ENCODE assay signal across 10 cellular contexts in the genomic region with DNA sequence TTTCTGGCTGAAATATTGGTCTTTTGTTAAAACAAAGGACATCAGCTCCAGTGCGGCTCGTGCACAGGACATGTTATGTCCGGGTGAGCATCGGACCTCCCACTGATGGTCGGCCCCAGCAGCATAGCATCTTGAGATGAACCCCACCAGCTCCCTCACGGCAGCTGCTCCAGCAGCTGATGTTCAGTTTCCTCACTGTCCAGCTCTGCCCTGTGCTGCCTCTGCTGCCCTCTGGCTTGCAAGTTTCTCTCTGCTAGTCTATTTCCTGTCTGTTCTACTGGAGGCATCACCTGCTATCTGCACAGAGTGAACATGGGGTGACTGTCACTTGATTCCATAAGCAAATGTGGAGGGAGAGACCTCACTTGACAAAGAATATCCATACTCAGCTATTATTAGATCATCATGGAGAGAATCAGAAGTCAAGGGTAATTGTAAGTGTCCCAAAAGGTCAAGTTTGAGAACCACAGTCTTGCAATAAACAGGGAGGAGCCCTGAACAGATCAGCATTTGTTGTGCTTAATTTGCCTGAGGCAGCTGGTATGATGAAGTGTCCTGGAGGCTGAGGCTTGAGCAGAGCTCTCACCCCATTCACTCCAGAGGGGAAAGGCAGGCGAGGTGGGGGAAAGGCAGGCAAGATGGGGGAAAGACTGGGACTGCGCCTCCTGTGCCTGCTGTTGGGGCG.
DNase-seq lines count a peak whose midpoint lies in the region; ATAC-seq and TF ChIP-seq lines count a peak whose summit lies in the region.
"Had no signal": no experiment of that assay in that cellular context is flagged by ENCODE, and none has a peak within 500 bp of the region (broad histone marks: within the 10 kb centered on the region; RNA-seq: fewer than 3 reads in every experiment).

No MANE protein-coding gene starts in this region.

- H3K9me3 Mint-ChIP-seq in activated T-helper 1 cell treated with anti-CD3 and anti-CD28 coated beads, Interleukin-12 subunit alpha, Interleukin-12 subunit beta, Interleukin-2, Interleukin-4 antibody, amounts not matched to agents 30 ng/mL and 10 ng/mL and 1 ng/mL, durations not matched to agents 14 hours and 24 hours and 36 hours: peaks cover 25% of the 10 kb centered on the region

- no peaks in the 10 kb centered on the region for H3K36me3 Mint-ChIP-seq in activated T-helper 1 cell treated with anti-CD3 and anti-CD28 coated beads, Interleukin-12 subunit alpha, Interleukin-12 subunit beta, Interleukin-2, Interleukin-4 antibody, amounts not matched to agents 30 ng/mL and 10 ng/mL and 1 ng/mL, durations not matched to agents 14 hours and 24 hours and 36 hours (ENCODE audit: low read depth)

- H3K27ac Mint-ChIP-seq in activated T-helper 1 cell treated with anti-CD3 and anti-CD28 coated beads, Interleukin-12 subunit alpha, Interleukin-12 subunit beta, Interleukin-2, Interleukin-4 antibody, amounts not matched to agents 30 ng/mL and 10 ng/mL and 1 ng/mL, durations not matched to agents 14 hours and 24 hours and 36 hours: no peak overlapping the region
- H3K27ac Mint-ChIP-seq: dendritic cell treated with granulocyte-macrophage colony-stimulating factor and Interleukin-4, amounts not matched to agents 40 ng/mL and 50 ng/mL, for 4 days had no signal

- no peak overlapping the region for H3K4me3 Mint-ChIP-seq in activated T-helper 1 cell treated with anti-CD3 and anti-CD28 coated beads, Interleukin-12 subunit alpha, Interleukin-12 subunit beta, Interleukin-2, Interleukin-4 antibody, amounts not matched to agents 30 ng/mL and 10 ng/mL and 1 ng/mL, durations not matched to agents 14 hours and 24 hours and 36 hours
- H3K4me3 Mint-ChIP-seq: dendritic cell treated with granulocyte-macrophage colony-stimulating factor and Interleukin-4, amounts not matched to agents 40 ng/mL and 50 ng/mL, for 4 days had no signal

- TF ChIP-seq CTCF in foreskin fibroblast (IDR thresholded peaks at IDR 0.05; ENCODE audit: low read depth, low read length): peak; percentile 69

- DNase-seq in H4 (ENCODE audit: low spot score) (peak; percentile 62), RKO (ENCODE audit: low spot score) (peak; percentile 3), foreskin fibroblast (peak; percentile 82 to 92), renal cortical epithelial cell (ENCODE audit: low read depth) (peak; percentile 28)
- no peak for DNase-seq in activated T-helper 1 cell treated with anti-CD3 and anti-CD28 coated beads, Interleukin-12 subunit alpha, Interleukin-12 subunit beta, Interleukin-2, Interleukin-4 antibody, amounts not matched to agents 30 ng/mL and 10 ng/mL and 1 ng/mL, durations not matched to agents 14 hours and 24 hours and 36 hours (ENCODE audit: low spot score)
- DNase-seq: upper lobe of left lung had no signal

- intact Hi-C loops in activated T-helper 1 cell treated with anti-CD3 and anti-CD28 coated beads, Interleukin-12 subunit alpha, Interleukin-12 subunit beta, Interleukin-2, Interleukin-4 antibody, amounts not matched to agents 30 ng/mL and 10 ng/mL and 1 ng/mL, durations not matched to agents 14 hours and 24 hours and 36 hours (cut with micrococcal nuclease): no loop called here

- no peaks in the 10 kb centered on the region for H3K27me3 Mint-ChIP-seq in activated T-helper 1 cell treated with anti-CD3 and anti-CD28 coated beads, Interleukin-12 subunit alpha, Interleukin-12 subunit beta, Interleukin-2, Interleukin-4 antibody, amounts not matched to agents 30 ng/mL and 10 ng/mL and 1 ng/mL, durations not matched to agents 14 hours and 24 hours and 36 hours (ENCODE audit: insufficient read depth)
- H3K27me3 Mint-ChIP-seq: dendritic cell treated with granulocyte-macrophage colony-stimulating factor and Interleukin-4, amounts not matched to agents 40 ng/mL and 50 ng/mL, for 4 days had no signal

- no peaks in the 10 kb centered on the region for H3K4me1 Mint-ChIP-seq in activated T-helper 1 cell treated with anti-CD3 and anti-CD28 coated beads, Interleukin-12 subunit alpha, Interleukin-12 subunit beta, Interleukin-2, Interleukin-4 antibody, amounts not matched to agents 30 ng/mL and 10 ng/mL and 1 ng/mL, durations not matched to agents 14 hours and 24 hours and 36 hours (ENCODE audit: low read depth)

- H3K4me3 ChIP-seq in foreskin fibroblast (ENCODE audit: low read depth in 1 of 2, low read length in 2 of 2): peak overlapping the region; percentile 9 to 16
- H3K4me3 ChIP-seq: upper lobe of left lung had no signal

- no peak for ATAC-seq in HG02970 (IDR thresholded peaks at IDR 0.05; ENCODE audit: low FRiP score, unreplicated experiment)
- no peak for ATAC-seq in HG03442 (IDR thresholded peaks at IDR 0.05; ENCODE audit: unreplicated experiment)
- no peak for ATAC-seq in HG02678 (IDR thresholded peaks at IDR 0.05; ENCODE audit: unreplicated experiment)
